8 cellular contexts compared by ENCODE assay signal in the genomic region with DNA sequence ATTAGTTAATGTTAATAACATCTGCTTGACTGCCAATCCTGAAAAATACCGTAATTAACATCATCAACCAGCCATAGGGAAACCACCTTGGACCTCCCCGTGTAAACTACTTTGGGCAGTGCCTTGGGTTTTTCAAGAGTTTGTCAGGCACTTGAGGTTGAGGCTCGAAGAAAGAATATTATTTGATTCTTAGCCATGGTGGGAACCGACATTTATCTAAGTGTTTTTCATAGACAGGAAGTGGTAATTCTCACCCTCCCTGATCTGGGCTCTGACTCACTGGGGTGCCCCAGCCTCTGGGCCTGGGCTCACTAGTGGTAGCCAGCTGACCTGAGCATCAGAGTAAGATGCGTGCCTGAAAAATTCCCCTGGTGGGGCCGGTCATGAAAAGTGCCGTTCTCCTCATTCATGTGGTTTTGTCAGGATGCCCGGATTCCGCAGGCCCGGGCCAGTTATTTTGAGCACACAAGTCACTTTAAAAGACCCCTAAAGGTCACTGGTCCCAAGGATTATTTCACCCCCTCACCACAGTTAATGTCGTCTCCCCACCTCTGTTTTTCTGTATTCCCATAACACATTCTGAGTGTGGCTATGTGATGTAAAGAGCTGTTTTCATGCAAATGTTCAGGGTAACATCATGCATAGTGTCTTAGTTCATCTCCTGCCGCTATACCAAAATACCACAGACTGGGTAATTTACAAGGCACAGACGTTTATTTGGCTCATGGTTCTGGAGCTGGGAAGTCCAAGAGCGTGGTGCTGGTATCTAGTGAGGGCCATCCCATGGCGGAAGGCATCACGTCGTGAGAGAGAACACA. TPM values are rescaled to one million over a fixed set of nuclear protein-coding genes. Genes with fewer than 3 reads are reported as not detected.
A peak's percentile ranks its signal among the peaks of the same experiment; 100 is the strongest.
DNase-seq lines count a peak whose midpoint lies in the region; ATAC-seq, FAIRE-seq and TF ChIP-seq lines count a peak whose summit lies in the region.

No MANE protein-coding gene starts in this region.

- no peak for TF ChIP-seq CTCF in bronchial epithelial cell (IDR thresholded peaks at IDR 0.05; ENCODE audit: insufficient read depth, low read length, severe bottlenecking)

- ATAC-seq in HG03103 (IDR thresholded peaks at IDR 0.05; ENCODE audit: low read depth, unreplicated experiment) = peak; percentile 80

- no peak for FAIRE-seq in bronchial epithelial cell (lab: Jason Lieb, UNC)

- DNase-seq in GM19238 (ENCODE audit: insufficient read length, low spot score) (peak; percentile 69), UCSD-AML1 (lab: John Stamatoyannopoulos, UW; ENCODE audit: unreplicated experiment) (peak; percentile 23), bronchial epithelial cell (ENCODE audit: low read depth) (peak; percentile 66), NCI-H446 (lab: John Stamatoyannopoulos, UW) (no peak), NCI-H526 treated with DMSO at 0.1 percent for 48 hours (lab: John Stamatoyannopoulos, UW) (no peak), NCI-H2107 (lab: John Stamatoyannopoulos, UW) (no peak)
- peak; percentile 63 for DNase-seq in stimulated activated CD4-positive, alpha-beta T cell treated with anti-CD3 and anti-CD28 coated beads, Interleukin-4, amount 100 ng/mL, for 1 hour

- no peaks in the 10 kb centered on the region for H3K36me3 ChIP-seq in bronchial epithelial cell (ENCODE audit: control insufficient read depth, insufficient read depth, low read length)

- no peak overlapping the region for H3K4me3 ChIP-seq in bronchial epithelial cell (ENCODE audit: low read depth, low read length)

- H3K27me3 ChIP-seq in bronchial epithelial cell (ENCODE audit: control insufficient read depth, insufficient read depth, low read length) = no peaks in the 10 kb centered on the region

RNA-seq across cellular contexts. Expression of gene SPATA3, which starts 21.6 kb away (rescaled TPM):
- not detected in 2 replicates for total RNA-seq in bronchial epithelial cell

RNA-seq across cellular contexts. Expression of gene GPR55, which starts 49.3 kb away (rescaled TPM):
- total RNA-seq in bronchial epithelial cell = not detected in 2 replicates

Comparison
In these comparisons a context has a peak if more than half of its experiments do, and no peak if none do; other contexts are left out.
1. DNase-seq: peak in GM19238 (single experiment), UCSD-AML1 (single experiment), bronchial epithelial cell (single experiment) and stimulated activated CD4-positive, alpha-beta T cell treated with anti-CD3 and anti-CD28 coated beads, Interleukin-4, amount 100 ng/mL, for 1 hour (single experiment); none in NCI-H446 (0 of 2), NCI-H526 treated with DMSO at 0.1 percent for 48 hours (single experiment) and NCI-H2107 (single experiment).